Comparison of ENCODE assay signal across 1 cellular context in the genomic region with DNA sequence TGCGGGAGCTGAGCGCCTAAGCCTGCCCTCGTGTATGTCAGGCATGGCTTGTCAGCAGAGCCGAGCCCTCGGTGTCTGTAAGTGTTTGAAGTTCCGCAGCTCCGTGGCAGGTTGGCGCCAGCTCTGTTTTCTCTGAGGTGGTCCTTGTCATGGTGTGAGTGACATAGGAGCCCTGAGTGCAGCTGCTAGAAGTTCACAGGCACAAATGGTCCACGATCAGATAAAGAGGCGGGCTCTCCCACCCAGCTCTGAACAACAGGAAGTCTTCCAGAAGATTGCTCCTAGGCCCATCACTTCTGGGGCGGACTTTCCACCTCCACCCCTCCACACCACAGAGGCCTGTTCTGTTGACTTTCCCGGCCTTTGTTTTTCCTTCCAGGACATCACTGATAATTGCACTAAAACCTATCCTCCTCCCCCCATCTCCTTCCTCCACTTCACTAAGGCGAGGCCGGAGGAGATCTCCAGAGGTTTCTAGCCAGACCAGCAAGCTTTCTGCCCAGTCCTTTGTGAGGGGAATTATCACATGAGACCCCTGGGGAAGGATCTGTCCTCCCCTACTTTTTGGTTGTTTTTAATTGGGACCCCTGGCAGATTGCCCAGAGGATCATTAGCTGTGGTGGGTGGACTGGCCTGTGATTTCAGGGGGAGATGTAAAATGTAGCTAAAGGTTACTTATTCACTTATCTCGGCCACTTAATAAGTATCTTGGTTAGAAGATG.
TF ChIP-seq lines count a peak whose summit lies in the region.

No MANE protein-coding gene starts in this region.

TF ChIP-seq in HEK293, 187 proteins besides CTCF, POLR2A, EP300 and RAD21 (continued from another document):
- TF ChIP-seq, protein P1, sequence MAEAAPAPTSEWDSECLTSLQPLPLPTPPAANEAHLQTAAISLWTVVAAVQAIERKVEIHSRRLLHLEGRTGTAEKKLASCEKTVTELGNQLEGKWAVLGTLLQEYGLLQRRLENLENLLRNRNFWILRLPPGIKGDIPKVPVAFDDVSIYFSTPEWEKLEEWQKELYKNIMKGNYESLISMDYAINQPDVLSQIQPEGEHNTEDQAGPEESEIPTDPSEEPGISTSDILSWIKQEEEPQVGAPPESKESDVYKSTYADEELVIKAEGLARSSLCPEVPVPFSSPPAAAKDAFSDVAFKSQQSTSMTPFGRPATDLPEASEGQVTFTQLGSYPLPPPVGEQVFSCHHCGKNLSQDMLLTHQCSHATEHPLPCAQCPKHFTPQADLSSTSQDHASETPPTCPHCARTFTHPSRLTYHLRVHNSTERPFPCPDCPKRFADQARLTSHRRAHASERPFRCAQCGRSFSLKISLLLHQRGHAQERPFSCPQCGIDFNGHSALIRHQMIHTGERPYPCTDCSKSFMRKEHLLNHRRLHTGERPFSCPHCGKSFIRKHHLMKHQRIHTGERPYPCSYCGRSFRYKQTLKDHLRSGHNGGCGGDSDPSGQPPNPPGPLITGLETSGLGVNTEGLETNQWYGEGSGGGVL (tag by site-specific recombination; IDR thresholded peaks at IDR 0.05): peak; percentile 58
- TF ChIP-seq GLIS1 (tag by site-specific recombination; IDR thresholded peaks at IDR 0.05) (peak; percentile 82), TRIM28 (IDR thresholded peaks at IDR 0.05; ENCODE audit: borderline replicate concordance, low read length) (peak; percentile 49; the same call in 1 of the 2 replicates)
